ENCODE assay signal across 10 cellular contexts in genomic region chr3:75192065-75192658, GRCh38.
DNase-seq lines count a peak whose midpoint lies in the region; ATAC-seq and TF ChIP-seq lines count a peak whose summit lies in the region.
"Had no signal": no experiment of that assay in that cellular context is flagged by ENCODE, and none has a peak within 500 bp of the region (broad histone marks: within the 10 kb centered on the region; RNA-seq: fewer than 3 reads in every experiment).

No MANE protein-coding gene starts in this region.

- H3K27ac ChIP-seq in CD8-positive, alpha-beta T cell (ENCODE audit: low read depth, low read length), result no peak overlapping the region
- H3K27ac ChIP-seq in lung (ENCODE audit: low read depth in 1 of 2, low read length in 1 of 2) (no peak overlapping the region), stomach (no peak overlapping the region)

- intact Hi-C loops in CD8-positive, alpha-beta T cell (cut with DNase I, micrococcal nuclease), result loop anchor here in 1 of 2 experiments (2.0 kb wide), 2 partner anchors 239 to 451 kb away; no protein-coding TSS in a partner anchor
- intact Hi-C loops in stomach (cut with DNase I; ENCODE audit: low total_unique reads), result no loop called here

- no peaks in the 10 kb centered on the region for H3K9me3 ChIP-seq in CD8-positive, alpha-beta T cell (ENCODE audit: low read length)
- H3K9me3 ChIP-seq in lung (ENCODE audit: control insufficient read depth in 2 of 2, insufficient read depth in 1 of 2, low read length in 1 of 2) (no peaks in the 10 kb centered on the region), stomach (no peaks in the 10 kb centered on the region)

- no peak for TF ChIP-seq POLR2A in stomach (IDR thresholded peaks at IDR 0.05)

- CTCF ChIA-PET in CD8-positive, alpha-beta T cell (lab: Charles Lee), result interaction anchor here (0.7 to 1.7 kb wide), 8 partner anchors 9 to 451 kb away, joined by 3 to 7 read pairs (median 4); no protein-coding TSS in a partner anchor
- CTCF ChIA-PET in T-cell (lab: Charles Lee), result interaction anchor here (0.7 to 1.4 kb wide), 4 partner anchors 25 to 237 kb away, joined by 3 to 4 read pairs (median 4); no protein-coding TSS in a partner anchor

- TF ChIP-seq EP300 in stomach (IDR thresholded peaks at IDR 0.05), result no peak

- DNase-seq in CD8-positive, alpha-beta T cell, result peak in 5 of 7 experiments; percentile 12 to 42 (median 31)
- peak; percentile 57 for DNase-seq in HT-29 (ENCODE audit: low spot score)
- peak in 27 of 34 experiments; percentile 0 to 34 (median 16) for DNase-seq in T-cell
- peak; percentile 32 for DNase-seq in lung (ENCODE audit: low spot score)
- peak; percentile 28 for DNase-seq in stomach
- DNase-seq in DMS114 treated with DMSO at 0.1 percent for 48 hours (lab: John Stamatoyannopoulos, UW; ENCODE audit: unreplicated experiment), result no peak
- DNase-seq: activated B cell treated with CpG ODN at 0.5 μM for 24 hours had no signal

- TF ChIP-seq CTCF in CD8-positive, alpha-beta T cell (IDR thresholded peaks at IDR 0.05), result peak; percentile 54
- TF ChIP-seq CTCF in brain (conservative IDR thresholded peaks at IDR 0.05), result peak; percentile 62 to 69
- peak; percentile 64 for TF ChIP-seq CTCF in lung (IDR thresholded peaks at IDR 0.05; ENCODE audit: control extremely low read depth, extremely low read depth)
- peak in 5 of 7 experiments; percentile 8 to 46 (median 29) for TF ChIP-seq CTCF in stomach (IDR thresholded peaks at IDR 0.05)

- H3K4me1 Mint-ChIP-seq in CD8-positive, alpha-beta T cell (ENCODE audit: low read depth), result no peaks in the 10 kb centered on the region
- no peaks in the 10 kb centered on the region for H3K4me1 Mint-ChIP-seq in T-cell
- peaks cover 9% of the 10 kb centered on the region for H3K4me1 Mint-ChIP-seq in brain
- H3K4me1 Mint-ChIP-seq: activated B cell treated with CpG ODN at 0.5 μM for 24 hours had no signal

- H3K4me1 ChIP-seq in CD8-positive, alpha-beta T cell (ENCODE audit: insufficient read depth, low read length), result no peaks in the 10 kb centered on the region
- H3K4me1 ChIP-seq in lung (ENCODE audit: control insufficient read depth in 2 of 2, insufficient read depth in 2 of 2, low read length in 2 of 2), result no peaks in the 10 kb centered on the region
- no peaks in the 10 kb centered on the region for H3K4me1 ChIP-seq in stomach

- no peaks in the 10 kb centered on the region for H3K27me3 ChIP-seq in CD8-positive, alpha-beta T cell (ENCODE audit: insufficient read depth, low read length)
- H3K27me3 ChIP-seq in lung (ENCODE audit: control insufficient read depth, insufficient read depth) (no peaks in the 10 kb centered on the region), stomach (peaks cover 0 to 6% (median 0%) of the 10 kb centered on the region in 3 donors)

- H3K4me3 ChIP-seq in CD8-positive, alpha-beta T cell (ENCODE audit: low read depth, low read length), result no peak overlapping the region
- no peak overlapping the region for H3K4me3 ChIP-seq in lung
- H3K4me3 ChIP-seq in stomach, result no peak overlapping the region

- ATAC-seq in CD8-positive, alpha-beta T cell, result no peak
- ATAC-seq in GM18909 (IDR thresholded peaks at IDR 0.05; ENCODE audit: poor library complexity, unreplicated experiment), result peak; percentile 76
- ATAC-seq in T-cell (replicated peaks in 1 of 4), result no peak
- ATAC-seq in lung (ENCODE audit: insufficient read depth, low FRiP score), result no peak

- no peaks in the 10 kb centered on the region for H3K36me3 Mint-ChIP-seq in CD8-positive, alpha-beta T cell
- H3K36me3 Mint-ChIP-seq in T-cell (no peaks in the 10 kb centered on the region), brain (no peaks in the 10 kb centered on the region)

- no peak overlapping the region for H3K27ac Mint-ChIP-seq in CD8-positive, alpha-beta T cell
- no peak overlapping the region for H3K27ac Mint-ChIP-seq in T-cell
- H3K27ac Mint-ChIP-seq in brain, result no peak overlapping the region
- H3K27ac Mint-ChIP-seq: activated B cell treated with CpG ODN at 0.5 μM for 24 hours; stimulated activated naive CD8-positive, alpha-beta T cell treated with anti-CD3 and anti-CD28 coated beads, Interleukin-15, Interleukin-2, amounts not matched to agents 100 ng/mL and 50 ng/mL, for 24 hours had no signal

- H3K9me3 Mint-ChIP-seq in CD8-positive, alpha-beta T cell, result no peaks in the 10 kb centered on the region
- H3K9me3 Mint-ChIP-seq in T-cell (no peaks in the 10 kb centered on the region), brain (peaks cover 0 to 6% (median 0%) of the 10 kb centered on the region in 5 experiments)
- H3K9me3 Mint-ChIP-seq: activated B cell treated with CpG ODN at 0.5 μM for 24 hours; stimulated activated naive CD8-positive, alpha-beta T cell treated with anti-CD3 and anti-CD28 coated beads, Interleukin-15, Interleukin-2, amounts not matched to agents 100 ng/mL and 50 ng/mL, for 24 hours had no signal

- no peaks in the 10 kb centered on the region for H3K36me3 ChIP-seq in CD8-positive, alpha-beta T cell (ENCODE audit: insufficient read depth, low read length)
- H3K36me3 ChIP-seq in lung (ENCODE audit: control insufficient read depth in 2 of 2, insufficient read depth in 2 of 2, low read length in 2 of 2) (no peaks in the 10 kb centered on the region), stomach (no peaks in the 10 kb centered on the region)

- H3K4me3 Mint-ChIP-seq in CD8-positive, alpha-beta T cell, result no peak overlapping the region
- no peak overlapping the region for H3K4me3 Mint-ChIP-seq in T-cell
- H3K4me3 Mint-ChIP-seq in brain, result no peak overlapping the region
- H3K4me3 Mint-ChIP-seq: activated B cell treated with CpG ODN at 0.5 μM for 24 hours; stimulated activated naive CD8-positive, alpha-beta T cell treated with anti-CD3 and anti-CD28 coated beads, Interleukin-15, Interleukin-2, amounts not matched to agents 100 ng/mL and 50 ng/mL, for 24 hours had no signal

- peaks cover 13% of the 10 kb centered on the region for H3K27me3 Mint-ChIP-seq in CD8-positive, alpha-beta T cell (ENCODE audit: low read depth)
- H3K27me3 Mint-ChIP-seq in T-cell, result peaks cover 0 to 7% of the 10 kb centered on the region in 2 donors
- H3K27me3 Mint-ChIP-seq in brain, result no peaks in the 10 kb centered on the region
- H3K27me3 Mint-ChIP-seq: activated B cell treated with CpG ODN at 0.5 μM for 24 hours had no signal

- 67 to 69% methylated on average over 8 of the region's 8 CpGs for WGBS in lung, 2 donors
- 55 to 67% (median 63%) methylated on average over 8 of the region's 8 CpGs for WGBS in stomach, 5 donors

- POLR2A ChIA-PET in CD8-positive, alpha-beta T cell (lab: Charles Lee), result no interaction called here
- POLR2A ChIA-PET in T-cell (lab: Charles Lee), result interaction anchor here in 1 of 2 donors (0.7 kb wide), 1 partner anchor 12 kb away, joined by 3 read pairs; no protein-coding TSS in a partner anchor
